In the genomic region with DNA sequence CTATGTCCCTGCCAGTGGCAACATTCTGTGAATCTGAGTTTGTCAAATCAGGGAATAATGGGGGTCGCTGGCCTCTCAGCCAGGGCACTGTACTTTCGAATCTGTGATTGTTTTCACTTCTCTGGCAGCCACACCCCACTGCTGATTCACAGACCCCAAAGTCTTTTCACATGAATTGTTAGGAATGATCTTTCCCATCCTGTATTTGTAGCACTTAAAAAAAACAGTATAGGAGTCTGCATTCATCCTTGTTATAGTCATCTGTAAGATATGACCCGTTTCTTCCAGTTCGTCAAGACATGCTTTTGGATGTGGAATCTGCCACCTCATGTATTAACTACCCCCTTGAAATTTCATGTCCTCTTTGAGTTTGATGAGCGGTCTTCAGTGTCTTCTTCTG, we compare ENCODE assay signal across 8 cellular contexts. TPM values are rescaled to one million over a fixed set of nuclear protein-coding genes. Genes with fewer than 3 reads are reported as not detected.
DNase-seq lines count a peak whose midpoint lies in the region; ATAC-seq, FAIRE-seq and TF ChIP-seq lines count a peak whose summit lies in the region.

No MANE protein-coding gene starts in this region.

- in situ Hi-C loops in GM12878 (cut with MboI), result loop anchor here (10.0 kb wide), 1 partner anchor 775 kb away; the partner anchor contains the start of gene SNRPG

- POLR2A ChIA-PET in GM12878 (lab: Charles Lee), result interaction anchor here (1.3 to 8.3 kb wide), 4 partner anchors 19 to 68 kb away, joined by 3 to 62 read pairs (median 4); partner anchors contain the start of genes MCEE and MPHOSPH10

- WGBS in GM12878 (ENCODE audit: insufficient coverage, insufficient replicate concordance, low lambda C conversion rate, missing lambda C conversion rate), result 47% methylated on average over 5 of the region's 5 CpGs
- WGBS in lung, 2 donors, result 45 to 66% methylated on average over 5 of the region's 5 CpGs
- 49% methylated on average over 5 of the region's 5 CpGs for WGBS in upper lobe of left lung, 2 donors

- H3K36me3 ChIP-seq in cardiac muscle cell (peaks cover 9% of the 10 kb centered on the region), GM12878 (ENCODE audit: control insufficient read depth in 2 of 2, insufficient read depth in 2 of 2, low read length in 1 of 2) (peaks cover 9 to 14% of the 10 kb centered on the region in 2 experiments), lung (ENCODE audit: control insufficient read depth in 2 of 2, insufficient read depth in 2 of 2, low read length in 2 of 2) (peaks cover 11 to 18% of the 10 kb centered on the region in 2 donors), upper lobe of left lung (peaks cover 0 to 25% (median 14%) of the 10 kb centered on the region in 4 donors)

- peak overlapping the region; percentile 99 for H3K9ac ChIP-seq in GM12878 (ENCODE audit: control insufficient read depth, insufficient read depth, low read length)

- H3K27me3 ChIP-seq in cardiac muscle cell (no peaks in the 10 kb centered on the region), GM12878 (replicated peaks in 1 of 2; ENCODE audit: control insufficient read depth in 2 of 2, insufficient read depth in 2 of 2, low read length in 1 of 2) (no peaks in the 10 kb centered on the region), lung (ENCODE audit: control insufficient read depth, insufficient read depth) (no peaks in the 10 kb centered on the region), upper lobe of left lung (no peaks in the 10 kb centered on the region)

- no peak for TF ChIP-seq CTCF in cardiac muscle cell (IDR thresholded peaks at IDR 0.05; ENCODE audit: low read depth, low read length)
- TF ChIP-seq CTCF in GM12878 (IDR thresholded peaks at IDR 0.05 in 2 of 3, conservative IDR thresholded peaks at IDR 0.05 in 1 of 3; ENCODE audit: control insufficient read depth in 2 of 3, extremely low read depth in 1 of 3, insufficient read depth in 1 of 3, low read depth in 3 of 3, low read length in 3 of 3), result no peak
- TF ChIP-seq CTCF in lung (IDR thresholded peaks at IDR 0.05; ENCODE audit: control extremely low read depth, extremely low read depth), result no peak
- TF ChIP-seq CTCF in upper lobe of left lung (IDR thresholded peaks at IDR 0.05), result no peak

- H3K9me3 ChIP-seq in cardiac muscle cell (ENCODE audit: low read depth) (no peaks in the 10 kb centered on the region), GM12878 (replicated peaks; ENCODE audit: control insufficient read depth, insufficient read depth, low read length) (no peaks in the 10 kb centered on the region), lung (ENCODE audit: control insufficient read depth in 2 of 2, insufficient read depth in 1 of 2, low read length in 1 of 2) (no peaks in the 10 kb centered on the region), upper lobe of left lung (no peaks in the 10 kb centered on the region)

- peaks cover 5% of the 10 kb centered on the region for H3K4me1 ChIP-seq in cardiac muscle cell (ENCODE audit: low read depth)
- peaks cover 50% of the 10 kb centered on the region for H3K4me1 ChIP-seq in GM12878 (ENCODE audit: control insufficient read depth, insufficient read depth, low read length)
- H3K4me1 ChIP-seq in lung (ENCODE audit: control insufficient read depth in 2 of 2, insufficient read depth in 2 of 2, low read length in 2 of 2), result peaks cover 5 to 14% of the 10 kb centered on the region in 2 donors
- peaks cover 34 to 54% (median 46%) of the 10 kb centered on the region in 4 donors for H3K4me1 ChIP-seq in upper lobe of left lung

- no peak overlapping the region for H2AFZ ChIP-seq in GM12878 (ENCODE audit: control insufficient read depth, low read depth, low read length)

- RAD21 ChIA-PET in GM12878 (lab: Charles Lee; ENCODE audit: unreplicated experiment), result interaction anchor here (0.8 to 5.8 kb wide), 9 partner anchors 10 to 262 kb away, joined by 3 to 77 read pairs (median 10); partner anchors contain the start of genes MCEE, MPHOSPH10 and ZNF638

- CTCF ChIA-PET in GM12878 (lab: Yijun Ruan, JAX), result interaction anchor here (0.9 to 5.5 kb wide), 12 partner anchors 9 to 263 kb away, joined by 3 to 101 read pairs (median 16); partner anchors contain the start of genes MCEE, MPHOSPH10 and ZNF638

- no TSS peak for BruUV-seq in GM12878 (replicated peaks; lab: Mats Ljungman, UMichigan)

- peaks cover 70% of the 10 kb centered on the region for H3K79me2 ChIP-seq in GM12878 (ENCODE audit: control insufficient read depth, insufficient read depth, low read length)

- TF ChIP-seq EP300 in GM12878 (IDR thresholded peaks at IDR 0.05; ENCODE audit: borderline replicate concordance in 1 of 2, control insufficient read depth in 1 of 2, low read depth in 2 of 2, low read length in 2 of 2) (no peak), upper lobe of left lung (IDR thresholded peaks at IDR 0.05) (no peak)

- TF ChIP-seq RAD21 in GM12878 (IDR thresholded peaks at IDR 0.05; ENCODE audit: insufficient read depth, low read depth, low read length), result no peak

- peak overlapping the region; percentile 69 for H3K4me3 ChIP-seq in cardiac muscle cell
- H3K4me3 ChIP-seq in GM12878, result peak overlapping the region; percentile 70
- peak overlapping the region; percentile 82 for H3K4me3 ChIP-seq in lung
- peak overlapping the region in 3 of 4 donors; percentile 61 to 91 (median 70) for H3K4me3 ChIP-seq in upper lobe of left lung

- no peak for DNase-seq in cardiac muscle cell (ENCODE audit: low read depth in 1 of 2, low spot score in 1 of 2)
- no peak for DNase-seq in Right ventricle myocardium inferior (ENCODE audit: missing footprints)
- DNase-seq in GM12878 (ENCODE audit: low read depth, low spot score), result no peak
- DNase-seq in lung (ENCODE audit: low spot score), result no peak
- DNase-seq in upper lobe of left lung, result no peak
- no peak for DNase-seq in HuH-7.5 (ENCODE audit: low spot score)

- no peak overlapping the region for H3K27ac ChIP-seq in cardiac muscle cell
- peak overlapping the region; percentile 90 for H3K27ac ChIP-seq in GM12878 (ENCODE audit: control insufficient read depth, insufficient read depth)
- peak overlapping the region in 1 of 2 donors; percentile 97 for H3K27ac ChIP-seq in lung (ENCODE audit: low read depth in 1 of 2, low read length in 1 of 2)
- peak overlapping the region; percentile 92 to 99 (median 94) for H3K27ac ChIP-seq in upper lobe of left lung

- ATAC-seq in Right ventricle myocardium inferior, result no peak
- no peak for ATAC-seq in GM12878
- no peak for ATAC-seq in lung (ENCODE audit: insufficient read depth, low FRiP score)
- no peak for ATAC-seq in upper lobe of left lung (ENCODE audit: low FRiP score in 2 of 2)
- no peak for ATAC-seq in GM21360 (IDR thresholded peaks at IDR 0.05; ENCODE audit: unreplicated experiment)
- no peak for ATAC-seq in GM19463 (IDR thresholded peaks at IDR 0.05; ENCODE audit: unreplicated experiment)

- no peak for TF ChIP-seq POLR2A in GM12878 (IDR thresholded peaks at IDR 0.05; ENCODE audit: low read depth, low read length)
- no peak for TF ChIP-seq POLR2A in upper lobe of left lung (IDR thresholded peaks at IDR 0.05)

- intact Hi-C loops in Right ventricle myocardium inferior (cut with DNase I), result loop anchor here (2.0 kb wide), 2 partner anchors 61 to 75 kb away; partner anchors contain the start of genes MCEE, MPHOSPH10 and TEX261
- intact Hi-C loops in GM12878 (cut with micrococcal nuclease; ENCODE audit: unreplicated experiment), result loop anchor here (5.0 to 10.0 kb wide), 3 partner anchors 72 to 965 kb away; no protein-coding TSS in a partner anchor

- SMC1A ChIA-PET in GM12878 (lab: Charles Lee; ENCODE audit: uncharacterized antibody, unreplicated experiment), result interaction anchor here (1.0 to 7.6 kb wide), 10 partner anchors 9 to 85 kb away, joined by 3 to 93 read pairs (median 12); partner anchors contain the start of genes MCEE and MPHOSPH10

- FAIRE-seq in GM12878 (lab: Jason Lieb, UNC), result no peak

- H4K20me1 ChIP-seq in GM12878 (ENCODE audit: control insufficient read depth, insufficient read depth), result no peaks in the 10 kb centered on the region

- peak overlapping the region; percentile 99 for H3K4me2 ChIP-seq in GM12878 (ENCODE audit: control insufficient read depth, insufficient read depth)

TF ChIP-seq in GM12878, 131 proteins besides CTCF, POLR2A, EP300 and RAD21 (continues in another document):
- TF ChIP-seq, protein P1, sequence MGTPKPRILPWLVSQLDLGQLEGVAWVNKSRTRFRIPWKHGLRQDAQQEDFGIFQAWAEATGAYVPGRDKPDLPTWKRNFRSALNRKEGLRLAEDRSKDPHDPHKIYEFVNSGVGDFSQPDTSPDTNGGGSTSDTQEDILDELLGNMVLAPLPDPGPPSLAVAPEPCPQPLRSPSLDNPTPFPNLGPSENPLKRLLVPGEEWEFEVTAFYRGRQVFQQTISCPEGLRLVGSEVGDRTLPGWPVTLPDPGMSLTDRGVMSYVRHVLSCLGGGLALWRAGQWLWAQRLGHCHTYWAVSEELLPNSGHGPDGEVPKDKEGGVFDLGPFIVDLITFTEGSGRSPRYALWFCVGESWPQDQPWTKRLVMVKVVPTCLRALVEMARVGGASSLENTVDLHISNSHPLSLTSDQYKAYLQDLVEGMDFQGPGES (IDR thresholded peaks at IDR 0.05), result no peak
- TF ChIP-seq SPI1 (IDR thresholded peaks at IDR 0.05; ENCODE audit: borderline replicate concordance, insufficient read depth, low read depth, low read length) (no peak), FOXK2 (IDR thresholded peaks at IDR 0.05) (no peak), RFX5 (IDR thresholded peaks at IDR 0.05; ENCODE audit: low read depth, low read length) (no peak), NR2F1 (conservative IDR thresholded peaks at IDR 0.05) (no peak)

RNA-seq across cellular contexts. Expression of gene NAGK, which starts 0.9 kb away (rescaled TPM):
- 49.3 and 57.4 TPM in 2 replicates for total RNA-seq in cardiac muscle cell
- 75.9 and 129 TPM in 2 replicates for polyA plus RNA-seq in cardiac muscle cell
- 56.0 TPM for total RNA-seq in Right ventricle myocardium inferior
- total RNA-seq in GM12878 (2013; cell fraction: nucleolus; rRNA removed), result 110 and 119 TPM in 2 replicates
- total RNA-seq in GM12878 (2014; rRNA removed), result 110 and 116 TPM in 2 replicates
- 67.7 and 74.4 TPM in 2 replicates for total RNA-seq in GM12878 (2014; rRNA removed; fragmentation: Illumina TruSeq; extraction: Trizol)
- 123 and 135 TPM in 2 replicates for total RNA-seq in GM12878 (2021)
- 97.8 TPM for polyA plus RNA-seq in GM12878 (2011; ENCODE audit: low read depth)
- polyA plus RNA-seq in GM12878 (2011; rRNA removed), result 65.3 and 85.5 TPM in 2 replicates
- polyA plus RNA-seq in GM12878 (2011; cell fraction: cytosol; rRNA removed), result 99.7 and 115 TPM in 2 replicates
- polyA plus RNA-seq in GM12878 (2011; cell fraction: nucleus; rRNA removed), result 174 and 177 TPM in 2 replicates
- 147 and 163 TPM in 2 replicates for polyA plus RNA-seq in GM12878 (2012)
- 71.3 and 115 TPM in 2 replicates for polyA plus RNA-seq in GM12878 (2014; fragmentation: Illumina TruSeq; extraction: Trizol)
- polyA plus RNA-seq in GM12878 (2014; fragmentation: Nextera tagmentation; extraction: Ambion mirVana), result 10 to 100 TPM; 67.8 to 72.5 TPM
- 131 and 137 TPM in 2 replicates for polyA plus RNA-seq in GM12878 (2014; rRNA removed)
- 100 to 1,000 TPM; 121 to 122 TPM for polyA plus RNA-seq in GM12878 (2016; fragmentation: Nextera tagmentation; extraction: Ambion mirVana)
- 64.8 and 73.5 TPM in 2 replicates for polyA minus RNA-seq in GM12878 (2011; rRNA and poly(A)+ RNA removed)
- polyA minus RNA-seq in GM12878 (2011; cell fraction: cytosol; rRNA and poly(A)+ RNA removed), result 14.8 and 22.1 TPM in 2 replicates
- 70.4 and 127 TPM in 2 replicates for polyA minus RNA-seq in GM12878 (2011; cell fraction: nucleus; rRNA and poly(A)+ RNA removed)
- 100 to 1,000 TPM in 1 of 2 donors, 10 to 100 TPM in 1; 48.2 to 132 TPM for total RNA-seq in lung
- polyA plus RNA-seq in lung, result 100 to 1,000 TPM; 133 to 162 TPM
- 100 to 1,000 TPM in 4 of 6 donors, 10 to 100 TPM in 2; 51.4 to 157 (median 139) TPM for total RNA-seq in upper lobe of left lung
